10 cellular contexts compared by ENCODE assay signal in the genomic region with DNA sequence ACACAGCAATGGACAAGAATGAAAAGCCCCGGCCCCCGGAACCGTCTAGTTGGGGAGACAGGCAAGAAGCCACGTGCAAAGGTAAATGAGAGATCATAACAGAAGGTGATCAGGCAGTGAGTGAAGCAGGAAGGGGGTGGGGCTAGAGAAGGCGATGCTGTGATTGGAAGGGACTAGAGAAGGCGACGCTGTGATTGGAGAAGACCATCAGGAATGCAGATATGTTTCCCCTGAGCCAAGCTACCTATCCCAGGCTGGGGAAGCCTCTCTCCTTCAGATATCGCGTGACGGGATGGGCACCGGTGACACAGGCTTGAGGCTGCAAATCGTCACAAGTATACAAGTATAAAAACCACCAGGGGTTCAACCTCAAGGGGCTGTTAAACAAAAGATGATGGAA. TPM values are rescaled to one million over a fixed set of nuclear protein-coding genes. Genes with fewer than 3 reads are reported as not detected.
A peak's percentile ranks its signal among the peaks of the same experiment; 100 is the strongest.
DNase-seq lines count a peak whose midpoint lies in the region; ATAC-seq lines count a peak whose summit lies in the region.
"Had no signal": no experiment of that assay in that cellular context is flagged by ENCODE, and none has a peak within 500 bp of the region (broad histone marks: within the 10 kb centered on the region; RNA-seq: fewer than 3 reads in every experiment).

No MANE protein-coding gene starts in this region.

- DNase-seq in COLO829 (ENCODE audit: low spot score) (peak; percentile 15), NCI-H146 treated with DMSO at 0.1 percent for 48 hours (lab: John Stamatoyannopoulos, UW; ENCODE audit: unreplicated experiment) (peak; percentile 21), left colon (no peak), KBM-7 (no peak), pons (ENCODE audit: low spot score) (no peak)
- DNase-seq in activated naive CD4-positive, alpha-beta T cell treated with Interleukin-2 at 50 U/mL for 16 hours, result peak; percentile 34

- in situ Hi-C loops in KBM-7 (cut with MboI; ENCODE audit: low pct_unique_long_range_greater_than_20kb, low sequenced_read_pairs), result no loop called here

- ATAC-seq in left colon (peak; percentile 82), HG03571 (IDR thresholded peaks at IDR 0.05; ENCODE audit: unreplicated experiment) (no peak), GM19324 (IDR thresholded peaks at IDR 0.05; ENCODE audit: low FRiP score, unreplicated experiment) (no peak)

- intact Hi-C loops in left colon (cut with DNase I, micrococcal nuclease), result no loop called here

RNA-seq across cellular contexts. Expression of a gene that starts 21.8 kb away (rescaled TPM):
- 10 to 100 TPM; 30.5 to 33.9 TPM for total RNA-seq in left colon

RNA-seq across cellular contexts. Expression of a gene that starts 32.0 kb away (rescaled TPM):
- 10 to 100 TPM; 11.6 to 12.0 TPM for total RNA-seq in left colon

RNA-seq across cellular contexts. Expression of a gene that starts 35.9 kb away (rescaled TPM):
- total RNA-seq in left colon, result 1 to 10 TPM; 2.7 to 5.3 TPM

RNA-seq across cellular contexts. Expression of a gene that starts 53.9 kb away (rescaled TPM):
- total RNA-seq in left colon, result not detected
- total RNA-seq: dorsolateral prefrontal cortex, smooth muscle cell had no signal

RNA-seq across cellular contexts. Expression of a gene that starts 57.5 kb away (rescaled TPM):
- 1 to 10 TPM; 1.9 to 3.6 TPM for total RNA-seq in left colon

Comparison
In these comparisons a context has a peak if more than half of its experiments do, and no peak if none do; other contexts are left out.
1. DNase-seq: peak in COLO829 (single experiment), NCI-H146 treated with DMSO at 0.1 percent for 48 hours (single experiment) and activated naive CD4-positive, alpha-beta T cell treated with Interleukin-2 at 50 U/mL for 16 hours (single experiment); none in left colon (0 of 2), KBM-7 (single experiment) and pons (single experiment).